ENCODE assay signal across 26 cellular contexts in genomic region chr4:6155996-6156395, GRCh38. TPM values are rescaled to one million over a fixed set of nuclear protein-coding genes. Genes with fewer than 3 reads are reported as not detected.
DNase-seq lines count a peak whose midpoint lies in the region; ATAC-seq and TF ChIP-seq lines count a peak whose summit lies in the region.
"Had no signal": no experiment of that assay in that cellular context is flagged by ENCODE, and none has a peak within 500 bp of the region (broad histone marks: within the 10 kb centered on the region; RNA-seq: fewer than 3 reads in every experiment).

No MANE protein-coding gene starts in this region.

- H3K4me1 ChIP-seq in heart left ventricle (no peaks in the 10 kb centered on the region), mesendoderm (ENCODE audit: control insufficient read depth, low read depth, low read length) (peaks cover 22% of the 10 kb centered on the region)

- H3K9me3 ChIP-seq in heart left ventricle (no peaks in the 10 kb centered on the region), WERI-Rb-1 (ENCODE audit: severe bottlenecking) (no peaks in the 10 kb centered on the region)
- H3K9me3 ChIP-seq: BE2C, BLaER1 had no signal

- H3K9ac ChIP-seq in mesendoderm (ENCODE audit: low read length), result no peak overlapping the region
- H3K9ac ChIP-seq: BLaER1 had no signal

- H3K9me3 Mint-ChIP-seq in CD14-positive monocyte, result no peaks in the 10 kb centered on the region
- H3K9me3 Mint-ChIP-seq: CD4-positive, alpha-beta memory T cell; CD8-positive, alpha-beta memory T cell had no signal

- H3K27ac ChIP-seq in heart left ventricle (no peak overlapping the region), WERI-Rb-1 (0 out of 2 replicates have a peak overlapping the region, but pooled peaks have one; percentile 3), mesendoderm (ENCODE audit: low read depth, low read length) (no peak overlapping the region)
- H3K27ac ChIP-seq: BLaER1 had no signal

- H3K27ac Mint-ChIP-seq in CD14-positive monocyte, result no peak overlapping the region
- H3K27ac Mint-ChIP-seq: CD8-positive, alpha-beta memory T cell had no signal

- no peak overlapping the region for H2BK5ac ChIP-seq in mesendoderm (ENCODE audit: low read length)

- H3K27me3 ChIP-seq in heart left ventricle, result peaks cover 0 to 41% (median 0%) of the 10 kb centered on the region in 9 donors
- H3K27me3 ChIP-seq in WERI-Rb-1 (ENCODE audit: insufficient read depth, low read depth, severe bottlenecking), result no peaks in the 10 kb centered on the region
- no peaks in the 10 kb centered on the region for H3K27me3 ChIP-seq in mesendoderm (ENCODE audit: insufficient read depth, low read length, poor library complexity)
- H3K27me3 ChIP-seq: BE2C, BLaER1 had no signal

- no peaks in the 10 kb centered on the region for H3K79me1 ChIP-seq in mesendoderm (ENCODE audit: low read length)

- no peak overlapping the region for H3K18ac ChIP-seq in mesendoderm (ENCODE audit: low read length)

- H3K4me2 ChIP-seq in mesendoderm (ENCODE audit: low read length), result no peak overlapping the region
- H3K4me2 ChIP-seq: BLaER1 had no signal

- no peak overlapping the region for H2BK120ac ChIP-seq in mesendoderm (ENCODE audit: low read depth, low read length)

- no peak for TF ChIP-seq POLR2A in heart left ventricle (IDR thresholded peaks at IDR 0.05)

- no peak overlapping the region for H2AK5ac ChIP-seq in mesendoderm (ENCODE audit: low read length)

- no peak overlapping the region for H3K56ac ChIP-seq in mesendoderm (ENCODE audit: low read length)

- intact Hi-C loops in Right ventricle myocardium superior (cut with DNase I), result no loop called here
- intact Hi-C loops in heart left ventricle (cut with DNase I), result no loop called here
- intact Hi-C loops in CD14-positive monocyte (cut with micrococcal nuclease), result no loop called here

- peaks cover 6 to 15% (median 11%) of the 10 kb centered on the region in 3 donors for H3K27me3 Mint-ChIP-seq in CD14-positive monocyte (ENCODE audit: low read depth in 3 of 3)
- H3K27me3 Mint-ChIP-seq: CD4-positive, alpha-beta memory T cell had no signal

- DNase-seq in Right ventricle myocardium superior (peak; percentile 17), heart left ventricle (no peak), WERI-Rb-1 (no peak), mesendoderm (no peak), left lobe of liver (ENCODE audit: low spot score) (no peak), CD14-positive monocyte (ENCODE audit: low spot score) (no peak), SKM-1 (lab: John Stamatoyannopoulos, UW; ENCODE audit: unreplicated experiment) (no peak)
- DNase-seq: 8988T; ACHN; BE2C; C1 segment of cervical spinal cord; CD4-positive, alpha-beta memory T cell; CD8-positive, alpha-beta memory T cell; COR-L47; DMS 273 treated with DMSO at 0.1 percent for 48 hours; DMS153; DMS53; DMS79; DND-41; EL; GDM1 had no signal

- no peak overlapping the region for H4K5ac ChIP-seq in mesendoderm (ENCODE audit: low read length)

- WGBS in heart left ventricle, 4 donors, result 90 to 93% (median 91%) methylated on average over 11 of the region's 11 CpGs
- WGBS in mesendoderm (ENCODE audit: extremely low coverage, insufficient coverage, low lambda C conversion rate), result no CpG with 5 or more reads among the region's 11 CpGs

- no peaks in the 10 kb centered on the region for H3K4me1 Mint-ChIP-seq in CD14-positive monocyte

- no peak overlapping the region for H2BK15ac ChIP-seq in mesendoderm (replicated peaks; ENCODE audit: low read depth)

- H3K4me3 ChIP-seq in heart left ventricle (no peak overlapping the region), WERI-Rb-1 (ENCODE audit: low read depth, low read length) (no peak overlapping the region), mesendoderm (ENCODE audit: low read length) (no peak overlapping the region)
- H3K4me3 ChIP-seq: BLaER1, GM12878 had no signal

- ATAC-seq in Right ventricle myocardium superior (ENCODE audit: poor library complexity), result no peak
- ATAC-seq in heart left ventricle, result no peak
- ATAC-seq in left lobe of liver, result no peak
- ATAC-seq: GM12878 had no signal

- no peak overlapping the region for H3K4me3 Mint-ChIP-seq in CD14-positive monocyte
- H3K4me3 Mint-ChIP-seq: CD4-positive, alpha-beta memory T cell; CD8-positive, alpha-beta memory T cell had no signal

- TF ChIP-seq CTCF in heart left ventricle (IDR thresholded peaks at IDR 0.05) (no peak), WERI-Rb-1 (IDR thresholded peaks at IDR 0.05; ENCODE audit: low read depth, low read length) (no peak), CD14-positive monocyte (IDR thresholded peaks at IDR 0.05) (no peak)

- H3K23ac ChIP-seq in mesendoderm (ENCODE audit: low read length), result no peak overlapping the region

- peak overlapping the region; percentile 56 for H3K4ac ChIP-seq in mesendoderm (ENCODE audit: low read depth, low read length)

- no peak overlapping the region for H4K8ac ChIP-seq in mesendoderm (ENCODE audit: low read depth, low read length)

- no peaks in the 10 kb centered on the region for H3K36me3 Mint-ChIP-seq in CD14-positive monocyte

- H3K79me2 ChIP-seq in mesendoderm (ENCODE audit: control insufficient read depth, insufficient read depth, low read length), result no peaks in the 10 kb centered on the region

- H3K36me3 ChIP-seq in heart left ventricle, result no peaks in the 10 kb centered on the region
- H3K36me3 ChIP-seq in WERI-Rb-1, result no peaks in the 10 kb centered on the region
- no peaks in the 10 kb centered on the region for H3K36me3 ChIP-seq in mesendoderm (ENCODE audit: control insufficient read depth, insufficient read depth, low read length)
- H3K36me3 ChIP-seq: BE2C, BLaER1 had no signal

RNA-seq across cellular contexts. Expression of gene JAKMIP1, which starts 44.4 kb away (rescaled TPM):
- total RNA-seq in Right ventricle myocardium superior (not detected), heart left ventricle (under 1 TPM in 3 of 9 donors, not detected in 6; 0.23 to 0.99 (median 0.38) TPM), left lobe of liver (not detected)
- polyA plus RNA-seq in heart left ventricle (under 1 TPM; 0.01 to 0.08 TPM), CD14-positive monocyte (under 1 TPM in 1 of 2 donors, not detected in 1; 0.08 TPM)
- 3.5 TPM for polyA plus RNA-seq in mesendoderm (2013, experiment 1 of 2)
- 3.5 TPM for polyA plus RNA-seq in mesendoderm (2013, experiment 2 of 2)
- total RNA-seq: A673, G401 had no signal
- polyA plus RNA-seq: AG04450 had no signal
